ENCODE assay signal across 19 cellular contexts in the genomic region with DNA sequence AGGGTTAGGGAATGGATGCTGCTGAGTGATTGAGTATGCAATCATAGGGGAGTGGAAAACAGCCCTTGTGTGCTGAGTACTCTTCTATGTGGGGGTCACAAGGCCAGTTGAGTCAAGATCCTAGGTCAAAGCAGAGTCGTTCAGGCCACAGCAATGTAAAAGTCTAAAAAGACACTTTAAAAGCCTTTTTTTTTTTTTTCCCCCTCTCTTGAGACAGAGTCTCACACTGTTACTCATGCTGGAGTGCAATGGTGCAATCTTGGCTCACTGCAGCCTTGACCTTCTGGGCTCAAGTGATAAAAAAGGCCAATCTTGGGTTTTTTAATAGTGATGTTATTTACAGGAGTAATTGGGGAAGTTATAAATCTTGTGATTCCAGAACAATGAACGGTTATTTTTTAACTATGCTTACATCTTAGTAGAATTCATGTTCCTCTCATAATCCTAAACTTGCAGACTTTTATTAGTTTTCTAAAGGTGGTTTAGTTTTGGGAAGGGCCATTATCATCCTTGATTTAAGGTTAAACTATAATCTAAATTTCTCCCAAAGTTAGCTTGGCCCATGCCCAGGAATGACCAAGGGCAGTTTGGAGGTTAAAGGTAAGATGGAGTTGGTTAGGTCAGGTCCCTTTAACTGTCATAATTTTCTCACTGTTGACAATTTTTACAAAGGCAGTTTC.
A peak's percentile ranks its signal among the peaks of the same experiment; 100 is the strongest.
DNase-seq lines count a peak whose midpoint lies in the region; ATAC-seq and TF ChIP-seq lines count a peak whose summit lies in the region.
"Had no signal": no experiment of that assay in that cellular context is flagged by ENCODE, and none has a peak within 500 bp of the region (broad histone marks: within the 10 kb centered on the region; RNA-seq: fewer than 3 reads in every experiment).

No MANE protein-coding gene starts in this region.

- intact Hi-C loops in colonic mucosa (cut with DNase I) (no loop called here), mucosa of descending colon (cut with DNase I, micrococcal nuclease) (no loop called here)

- no peaks in the 10 kb centered on the region for H3K9me3 ChIP-seq in colonic mucosa
- no peaks in the 10 kb centered on the region for H3K9me3 ChIP-seq in mucosa of descending colon
- H3K9me3 ChIP-seq: BE2C, spleen, tibial nerve had no signal

- no peaks in the 10 kb centered on the region for H3K4me1 ChIP-seq in colonic mucosa
- H3K4me1 ChIP-seq in mucosa of descending colon (ENCODE audit: low read depth): peaks cover 3% of the 10 kb centered on the region
- H3K4me1 ChIP-seq: parathyroid adenoma had no signal

- ATAC-seq in mucosa of descending colon (peak; percentile 66), GM21576 (IDR thresholded peaks at IDR 0.05; ENCODE audit: unreplicated experiment) (no peak)
- ATAC-seq: stimulated activated memory B cell treated with anti-CD40 and anti-IgM and Interleukin-4, amounts not matched to agents 10 μg/mL and 1 μg/mL and 100 μg/mL, for 72 hours had no signal

- H3K4me3 ChIP-seq in colonic mucosa: no peak overlapping the region
- H3K4me3 ChIP-seq in mucosa of descending colon: no peak overlapping the region
- H3K4me3 ChIP-seq: spleen, tibial nerve had no signal

- no peak overlapping the region for H3K27ac ChIP-seq in colonic mucosa
- H3K27ac ChIP-seq: parathyroid adenoma, spleen had no signal

- H3K36me3 ChIP-seq in colonic mucosa (no peaks in the 10 kb centered on the region), mucosa of descending colon (ENCODE audit: low read depth) (no peaks in the 10 kb centered on the region)
- H3K36me3 ChIP-seq: BE2C, spleen, tibial nerve had no signal

- TF ChIP-seq CTCF in colonic mucosa (IDR thresholded peaks at IDR 0.05) (no peak), mucosa of descending colon (IDR thresholded peaks at IDR 0.05) (no peak)

- peak; percentile 32 for DNase-seq in GF-D8 (lab: John Stamatoyannopoulos, UW)
- DNase-seq in MV-4-11 (lab: John Stamatoyannopoulos, UW): peak; percentile 62
- peak; percentile 54 for DNase-seq in colonic mucosa
- peak in 1 of 3 donors; percentile 31 for DNase-seq in mucosa of descending colon
- no peak for DNase-seq in NCI-H2227 treated with DMSO at 0.1 percent for 48 hours (lab: John Stamatoyannopoulos, UW)
- no peak for DNase-seq in medulla oblongata (ENCODE audit: extremely low spot score)
- DNase-seq in amniotic stem cell (lab: John Stamatoyannopoulos, UW): no peak
- DNase-seq: activated CD4-positive, CD25-positive, alpha-beta regulatory T cell treated with anti-CD3 and anti-CD28 coated beads, Interleukin-2, amount 50 U/mL, for 72 hours; BE2C; effector CD8-positive, alpha-beta T cell; left cardiac atrium; NCI-H1694; NCI-H345; SHP77; spleen had no signal

- H3K27me3 ChIP-seq in colonic mucosa: no peaks in the 10 kb centered on the region
- H3K27me3 ChIP-seq: BE2C, spleen, tibial nerve had no signal

- H3K9ac ChIP-seq in colonic mucosa (ENCODE audit: low read depth in 2 of 2, low read length in 2 of 2): no peak overlapping the region
- H3K9ac ChIP-seq: parathyroid adenoma had no signal

Comparison
In these comparisons a context has a peak if more than half of its experiments do, and no peak if none do; other contexts are left out.
1. DNase-seq: peak in GF-D8 (single experiment), MV-4-11 (single experiment) and colonic mucosa (single experiment); none in NCI-H2227 treated with DMSO at 0.1 percent for 48 hours (single experiment), medulla oblongata (single experiment) and amniotic stem cell (single experiment).